In genomic region chr7:151694828-151695580, GRCh38 we compare ENCODE assay signal across 10 cellular contexts.
DNase-seq lines count a peak whose midpoint lies in the region; ATAC-seq and TF ChIP-seq lines count a peak whose summit lies in the region.
"Had no signal": no experiment of that assay in that cellular context is flagged by ENCODE, and none has a peak within 500 bp of the region (broad histone marks: within the 10 kb centered on the region; RNA-seq: fewer than 3 reads in every experiment).

No MANE protein-coding gene starts in this region.

- no peak overlapping the region for H3K4me3 ChIP-seq in transverse colon

- H3K9me3 ChIP-seq in transverse colon: no peaks in the 10 kb centered on the region

- no peaks in the 10 kb centered on the region for H3K27me3 ChIP-seq in transverse colon

- no peaks in the 10 kb centered on the region for H3K36me3 ChIP-seq in transverse colon

- 32 to 43% methylated on average over 1 to 15 of the region's 15 CpGs for WGBS in transverse colon (ENCODE audit: low coverage in 1 of 2), 2 donors

- TF ChIP-seq EP300 in transverse colon (IDR thresholded peaks at IDR 0.05; ENCODE audit: low read depth): no peak

- peaks cover 11 to 29% (median 17%) of the 10 kb centered on the region in 4 donors for H3K4me1 ChIP-seq in transverse colon

- H3K27ac ChIP-seq in C4-2B (peak overlapping the region; percentile 48), epithelial cell of prostate (peak overlapping the region; percentile 86), transverse colon (peak overlapping the region in 2 of 4 donors; percentile 8 to 20)

- DNase-seq in M059J (ENCODE audit: low read depth) (peak; percentile 88), epithelial cell of prostate (ENCODE audit: low read depth, low spot score) (no peak), myocyte (ENCODE audit: low read depth) (peak; percentile 58), NCI-H526 (lab: John Stamatoyannopoulos, UW) (no peak), transverse colon (no peak)
- DNase-seq: cortex of kidney, Karpas-422 had no signal

- TF ChIP-seq POLR2A in transverse colon (IDR thresholded peaks at IDR 0.05): no peak

- TF ChIP-seq CTCF in C4-2B (conservative IDR thresholded peaks at IDR 0.05) (no peak), transverse colon (IDR thresholded peaks at IDR 0.05) (peak in 2 of 5 experiments; percentile 22)

- in situ Hi-C loops in transverse colon (cut with MboI; ENCODE audit: low pct_ligation_motif_present in 1 of 4, low pct_unique_long_range_greater_than_20kb in 1 of 4, low sequenced_read_pairs in 3 of 4): no loop called here

- ATAC-seq in HG03354 (IDR thresholded peaks at IDR 0.05; ENCODE audit: poor library complexity, severe bottlenecking, unreplicated experiment) (no peak), HG03175 (IDR thresholded peaks at IDR 0.05; ENCODE audit: unreplicated experiment) (no peak)

- intact Hi-C loops in transverse colon (cut with DNase I; ENCODE audit: low total_unique reads): no loop called here

Comparison
In these comparisons a context has a peak if more than half of its experiments do, and no peak if none do; other contexts are left out.
1. DNase-seq: peak in M059J (single experiment) and myocyte (single experiment); none in epithelial cell of prostate (single experiment), NCI-H526 (0 of 2) and transverse colon (single experiment).